28 cellular contexts compared by ENCODE assay signal in genomic region chr14:55256586-55256985, GRCh38.
"Had no signal": no experiment of that assay in that cellular context is flagged by ENCODE, and none has a peak within 500 bp of the region (broad histone marks: within the 10 kb centered on the region; RNA-seq: fewer than 3 reads in every experiment).

No MANE protein-coding gene starts in this region.

- H3K27ac ChIP-seq: brain microvascular endothelial cell, SJSA1 had no signal

- H3K9me3 ChIP-seq: MG63, SJSA1, SK-N-SH had no signal

- DNase-seq: activated CD4-positive, alpha-beta T cell treated with anti-CD3 and anti-CD28 coated beads for 36 hours; activated CD4-positive, alpha-beta T cell treated with anti-CD3 and anti-CD28 coated beads, Interleukin-2, amount 10 ng/mL, durations not matched to agents 7 days and 5 days; activated CD4-positive, alpha-beta T cell treated with anti-CD3 and anti-CD28 coated beads, Interleukin-2, amount 50 U/mL, for 48 hours; activated CD8-positive, alpha-beta memory T cell treated with anti-CD3 and anti-CD28 coated beads, Interleukin-2, amount 50 U/mL, for 4 hours; activated gamma-delta T cell treated with Interleukin-2 at 50 U/mL for 16 hours; activated naive CD4-positive, alpha-beta T cell treated with anti-CD3 and anti-CD28 coated beads, Interleukin-2, amount 10 ng/mL, durations not matched to agents 7 days and 5 days; activated naive CD8-positive, alpha-beta T cell treated with anti-CD3 and anti-CD28 coated beads for 36 hours; activated T-cell treated with anti-CD3 and anti-CD28 coated beads for 4 hours; activated T-cell treated with anti-CD3 and anti-CD28 coated beads, Interleukin-2, amount 50 U/mL, for 4 hours; amniotic stem cell; aorta; brain microvascular endothelial cell; central memory CD4-positive, alpha-beta T cell; Karpas-422; MG63; NCI-H1048; NCI-H146; NCI-H187; NCI-H510A; NCI-H774; RPMI8226; SHP77 treated with DMSO at 0.1 percent for 48 hours; SK-N-SH had no signal

- H3K4me2 ChIP-seq: SK-N-SH had no signal

- ATAC-seq: activated CD4-positive, alpha-beta T cell treated with anti-CD3 and anti-CD28 coated beads for 36 hours; activated CD4-positive, CD25-positive, alpha-beta regulatory T cell treated with anti-CD3 and anti-CD28 coated beads, Interleukin-2, amount 50 U/mL, for 24 hours; activated T-cell treated with anti-CD3 and anti-CD28 coated beads, Interleukin-2, amount 50 U/mL, for 4 hours; Panc1; WTC11 had no signal

- FAIRE-seq: colon had no signal

- H3K36me3 ChIP-seq: brain microvascular endothelial cell, MG63, SJSA1 had no signal

- H3K4me1 ChIP-seq: SJSA1 had no signal

- H3K4me3 ChIP-seq: MG63, SJSA1 had no signal

- H3K27me3 ChIP-seq: MG63 had no signal

- H3K9ac ChIP-seq: SK-N-SH had no signal
